Comparison of ENCODE assay signal across 34 cellular contexts in genomic region chr18:25923193-25923592, GRCh38.
"Had no signal": no experiment of that assay in that cellular context is flagged by ENCODE, and none has a peak within 500 bp of the region (broad histone marks: within the 10 kb centered on the region; RNA-seq: fewer than 3 reads in every experiment).

No MANE protein-coding gene starts in this region.

- H3K9me3 Mint-ChIP-seq: activated CD4-positive, alpha-beta memory T cell treated with anti-CD3 and anti-CD28 coated beads for 36 hours; activated CD4-positive, alpha-beta T cell treated with anti-CD3 and anti-CD28 coated beads, Interleukin-2, amount 10 ng/mL, durations not matched to agents 24 days and 14 days; activated naive CD4-positive, alpha-beta T cell treated with anti-CD3 and anti-CD28 coated beads for 36 hours; activated naive CD4-positive, alpha-beta T cell treated with anti-CD3 and anti-CD28 coated beads, Interleukin-2, amount 50 U/mL, for 24 hours; activated naive CD8-positive, alpha-beta T cell treated with anti-CD3 and anti-CD28 coated beads for 36 hours; activated naive CD8-positive, alpha-beta T cell treated with anti-CD3 and anti-CD28 coated beads, Interleukin-2, amount 50 U/mL, for 24 hours; activated T-helper 1 cell treated with anti-CD3 and anti-CD28 coated beads, Interleukin-12 subunit alpha, Interleukin-12 subunit beta, Interleukin-2, Interleukin-4 antibody, amounts not matched to agents 30 ng/mL and 10 ng/mL and 1 ng/mL, durations not matched to agents 14 hours and 24 hours and 36 hours; activated T-helper 2 cell treated with anti-CD3 and anti-CD28 coated beads, Interferon-gamma antibody, Interleukin-2, Interleukin-4, amounts not matched to agents 10 μg/mL and 5 μg/mL and 100 μg/mL, durations not matched to agents 14 hours and 24 hours and 36 hours; effector memory CD8-positive, alpha-beta T cell had no signal

- ATAC-seq: activated CD4-positive, alpha-beta T cell treated with anti-CD3 and anti-CD28 coated beads for 36 hours; activated CD8-positive, alpha-beta memory T cell treated with anti-CD3 and anti-CD28 coated beads, Interleukin-2, amount 10 ng/mL, durations not matched to agents 7 days and 5 days; activated CD8-positive, alpha-beta T cell treated with anti-CD3 and anti-CD28 coated beads, Interleukin-2, amount 10 ng/mL, durations not matched to agents 7 days and 5 days; activated naive CD8-positive, alpha-beta T cell treated with anti-CD3 and anti-CD28 coated beads, Interleukin-2, amount 50 U/mL, for 24 hours; body of pancreas; effector memory CD8-positive, alpha-beta T cell; foreskin keratinocyte; gastrocnemius medialis; heart left ventricle had no signal

- H3K36me3 ChIP-seq: adrenal gland, esophagus muscularis mucosa, gastrocnemius medialis, heart left ventricle had no signal

- FAIRE-seq: colon had no signal

- H3K9me3 ChIP-seq: adrenal gland, body of pancreas, esophagus muscularis mucosa, gastrocnemius medialis, heart left ventricle had no signal

- H3K36me3 Mint-ChIP-seq: activated CD4-positive, alpha-beta memory T cell treated with anti-CD3 and anti-CD28 coated beads for 36 hours; activated CD8-positive, alpha-beta memory T cell treated with anti-CD3 and anti-CD28 coated beads, Interleukin-2, amount 10 ng/mL, durations not matched to agents 7 days and 5 days; activated naive CD4-positive, alpha-beta T cell treated with anti-CD3 and anti-CD28 coated beads, Interleukin-2, amount 50 U/mL, for 24 hours; activated naive CD8-positive, alpha-beta T cell treated with anti-CD3 and anti-CD28 coated beads for 36 hours had no signal

- DNase-seq: activated CD4-positive, alpha-beta memory T cell treated with anti-CD3 and anti-CD28 coated beads for 36 hours; activated CD4-positive, alpha-beta T cell treated with anti-CD3 and anti-CD28 coated beads for 36 hours; activated CD4-positive, alpha-beta T cell treated with anti-CD3 and anti-CD28 coated beads, Interleukin-2, amount 10 ng/mL, durations not matched to agents 24 days and 14 days; activated CD4-positive, CD25-positive, alpha-beta regulatory T cell; activated CD4-positive, CD25-positive, alpha-beta regulatory T cell treated with anti-CD3 and anti-CD28 coated beads, Interleukin-2, amount 50 U/mL, for 72 hours; activated CD8-positive, alpha-beta memory T cell treated with anti-CD3 and anti-CD28 coated beads, Interleukin-2, amount 10 ng/mL, durations not matched to agents 7 days and 5 days; activated CD8-positive, alpha-beta memory T cell treated with anti-CD3 and anti-CD28 coated beads, Interleukin-2, amount 50 U/mL, for 4 hours; activated CD8-positive, alpha-beta T cell treated with anti-CD3 and anti-CD28 coated beads, Interleukin-2, amount 10 ng/mL, durations not matched to agents 7 days and 5 days; activated effector memory CD4-positive, alpha-beta T cell treated with anti-CD3 and anti-CD28 coated beads, Interleukin-2, amount 50 U/mL, for 16 hours; activated naive CD4-positive, alpha-beta T cell treated with anti-CD3 and anti-CD28 coated beads for 36 hours; activated naive CD8-positive, alpha-beta T cell treated with anti-CD3 and anti-CD28 coated beads for 36 hours; activated naive CD8-positive, alpha-beta T cell treated with anti-CD3 and anti-CD28 coated beads, Interleukin-2, amount 50 U/mL, for 24 hours; activated T-cell treated with anti-CD3 and anti-CD28 coated beads, Interleukin-2, amount 50 U/mL, for 1 hour; activated T-cell treated with anti-CD3 and anti-CD28 coated beads, Interleukin-2, amount 50 U/mL, for 48 hours; adrenal gland; amygdala; aorta; body of pancreas; caudate nucleus; cortex of kidney; dermis blood vessel endothelial cell; effector CD4-positive, alpha-beta T cell; effector memory CD8-positive, alpha-beta T cell; erythroblast; foreskin keratinocyte; gastrocnemius medialis; glutamatergic neuron; heart left ventricle; T-helper 2 cell had no signal

- H3K27ac Mint-ChIP-seq: activated CD4-positive, alpha-beta memory T cell treated with anti-CD3 and anti-CD28 coated beads for 36 hours; activated CD4-positive, alpha-beta T cell treated with anti-CD3 and anti-CD28 coated beads for 36 hours; activated CD4-positive, alpha-beta T cell treated with anti-CD3 and anti-CD28 coated beads, Interleukin-2, amount 10 ng/mL, durations not matched to agents 24 days and 14 days; activated CD8-positive, alpha-beta memory T cell treated with anti-CD3 and anti-CD28 coated beads, Interleukin-2, amount 10 ng/mL, durations not matched to agents 7 days and 5 days; activated CD8-positive, alpha-beta T cell treated with anti-CD3 and anti-CD28 coated beads, Interleukin-2, amount 10 ng/mL, durations not matched to agents 7 days and 5 days; activated naive CD4-positive, alpha-beta T cell treated with anti-CD3 and anti-CD28 coated beads for 36 hours; activated naive CD4-positive, alpha-beta T cell treated with anti-CD3 and anti-CD28 coated beads, Interleukin-2, amount 50 U/mL, for 24 hours; activated naive CD8-positive, alpha-beta T cell treated with anti-CD3 and anti-CD28 coated beads for 36 hours; activated naive CD8-positive, alpha-beta T cell treated with anti-CD3 and anti-CD28 coated beads, Interleukin-2, amount 50 U/mL, for 24 hours; activated T-helper 1 cell treated with anti-CD3 and anti-CD28 coated beads, Interleukin-12 subunit alpha, Interleukin-12 subunit beta, Interleukin-2, Interleukin-4 antibody, amounts not matched to agents 30 ng/mL and 10 ng/mL and 1 ng/mL, durations not matched to agents 14 hours and 24 hours and 36 hours; activated T-helper 2 cell treated with anti-CD3 and anti-CD28 coated beads, Interferon-gamma antibody, Interleukin-2, Interleukin-4, amounts not matched to agents 10 μg/mL and 5 μg/mL and 100 μg/mL, durations not matched to agents 14 hours and 24 hours and 36 hours; effector memory CD8-positive, alpha-beta T cell had no signal

- H3K4me1 Mint-ChIP-seq: activated CD4-positive, alpha-beta T cell treated with anti-CD3 and anti-CD28 coated beads for 36 hours; activated CD4-positive, alpha-beta T cell treated with anti-CD3 and anti-CD28 coated beads, Interleukin-2, amount 10 ng/mL, durations not matched to agents 24 days and 14 days; activated naive CD4-positive, alpha-beta T cell treated with anti-CD3 and anti-CD28 coated beads, Interleukin-2, amount 50 U/mL, for 24 hours had no signal

- H3K27me3 Mint-ChIP-seq: activated CD4-positive, alpha-beta T cell treated with anti-CD3 and anti-CD28 coated beads for 36 hours; activated CD4-positive, alpha-beta T cell treated with anti-CD3 and anti-CD28 coated beads, Interleukin-2, amount 10 ng/mL, durations not matched to agents 24 days and 14 days; activated naive CD4-positive, alpha-beta T cell treated with anti-CD3 and anti-CD28 coated beads, Interleukin-2, amount 50 U/mL, for 24 hours; activated naive CD8-positive, alpha-beta T cell treated with anti-CD3 and anti-CD28 coated beads, Interleukin-2, amount 50 U/mL, for 24 hours had no signal

- H3K4me3 ChIP-seq: adrenal gland, body of pancreas, esophagus muscularis mucosa, gastrocnemius medialis, heart left ventricle had no signal

- H3K27ac ChIP-seq: adrenal gland, body of pancreas, esophagus muscularis mucosa, foreskin keratinocyte, gastrocnemius medialis, heart left ventricle had no signal

- H3K27me3 ChIP-seq: adrenal gland, body of pancreas, esophagus muscularis mucosa, foreskin keratinocyte, gastrocnemius medialis, heart left ventricle had no signal

- H3K4me3 Mint-ChIP-seq: activated CD4-positive, alpha-beta memory T cell treated with anti-CD3 and anti-CD28 coated beads for 36 hours; activated CD4-positive, alpha-beta T cell treated with anti-CD3 and anti-CD28 coated beads for 36 hours; activated CD4-positive, alpha-beta T cell treated with anti-CD3 and anti-CD28 coated beads, Interleukin-2, amount 10 ng/mL, durations not matched to agents 24 days and 14 days; activated CD8-positive, alpha-beta memory T cell treated with anti-CD3 and anti-CD28 coated beads, Interleukin-2, amount 10 ng/mL, durations not matched to agents 7 days and 5 days; activated CD8-positive, alpha-beta T cell treated with anti-CD3 and anti-CD28 coated beads, Interleukin-2, amount 10 ng/mL, durations not matched to agents 7 days and 5 days; activated naive CD4-positive, alpha-beta T cell treated with anti-CD3 and anti-CD28 coated beads for 36 hours; activated naive CD4-positive, alpha-beta T cell treated with anti-CD3 and anti-CD28 coated beads, Interleukin-2, amount 50 U/mL, for 24 hours; activated naive CD8-positive, alpha-beta T cell treated with anti-CD3 and anti-CD28 coated beads for 36 hours; activated naive CD8-positive, alpha-beta T cell treated with anti-CD3 and anti-CD28 coated beads, Interleukin-2, amount 50 U/mL, for 24 hours; activated T-helper 1 cell treated with anti-CD3 and anti-CD28 coated beads, Interleukin-12 subunit alpha, Interleukin-12 subunit beta, Interleukin-2, Interleukin-4 antibody, amounts not matched to agents 30 ng/mL and 10 ng/mL and 1 ng/mL, durations not matched to agents 14 hours and 24 hours and 36 hours; effector memory CD8-positive, alpha-beta T cell had no signal

- H3K4me1 ChIP-seq: adrenal gland, body of pancreas, esophagus muscularis mucosa, foreskin keratinocyte, gastrocnemius medialis, heart left ventricle had no signal
